ENCODE assay signal across 31 cellular contexts in the genomic region with DNA sequence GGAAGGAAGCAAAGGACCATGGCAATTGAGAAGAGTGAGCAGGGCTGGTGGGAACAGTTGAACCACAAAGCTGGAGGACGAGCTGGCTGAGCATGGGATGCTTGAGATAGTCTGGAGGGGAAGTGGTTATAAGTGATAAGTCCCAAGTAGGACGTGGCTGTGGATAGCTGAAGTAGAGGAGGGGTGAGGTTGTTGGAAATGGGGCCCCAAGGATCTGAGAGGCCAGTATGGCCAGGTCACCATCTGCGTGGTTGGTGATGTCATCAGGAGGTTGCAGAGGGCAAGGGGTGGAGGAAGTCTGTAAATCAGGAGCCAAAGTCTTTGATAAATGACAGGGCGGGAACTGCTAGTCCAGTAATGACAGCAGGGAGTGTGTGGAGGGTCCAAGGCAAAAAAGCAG. TPM values are rescaled to one million over a fixed set of nuclear protein-coding genes. Genes with fewer than 3 reads are reported as not detected.
DNase-seq lines count a peak whose midpoint lies in the region; ATAC-seq, FAIRE-seq and TF ChIP-seq lines count a peak whose summit lies in the region.
"Had no signal": no experiment of that assay in that cellular context is flagged by ENCODE, and none has a peak within 500 bp of the region (broad histone marks: within the 10 kb centered on the region; RNA-seq: fewer than 3 reads in every experiment).

No MANE protein-coding gene starts in this region.

- DNase-seq in HepG2 (ENCODE audit: low spot score) (no peak), right lobe of liver (no peak), OCI-M1 (lab: John Stamatoyannopoulos, UW) (peak; percentile 98), erythroblast (lab: John Stamatoyannopoulos, UW) (peak; percentile 52 to 63), urothelium cell line (ENCODE audit: low spot score) (no peak), kidney glomerular epithelial cell (lab: John Stamatoyannopoulos, UW) (no peak), putamen (ENCODE audit: low spot score) (no peak)
- DNase-seq: activated CD4-positive, alpha-beta T cell treated with anti-CD3 and anti-CD28 coated beads, Interleukin-2, amount 50 U/mL, for 4 hours; activated CD4-positive, CD25-positive, alpha-beta regulatory T cell; activated naive CD4-positive, alpha-beta T cell treated with anti-CD3 and anti-CD28 coated beads, Interleukin-2, amount 10 ng/mL, durations not matched to agents 7 days and 5 days; BE2C; brain microvascular endothelial cell; COR-L47; DMS79 treated with DMSO at 0.1 percent for 48 hours; HFFc6; midbrain; NCI-H1417 treated with DMSO at 0.1 percent for 48 hours; NCI-H345; NCI-H774; PC-3; retina; Right ventricle myocardium superior; stimulated activated CD4-positive, alpha-beta T cell treated with anti-CD3 and anti-CD28 coated beads, Interleukin-2, amount 100 ng/mL, for 24 hours had no signal

- in situ Hi-C loops in HepG2 (cut with HindIII; ENCODE audit: extremely low pct_ligation_motif_present, low pct_unique_long_range_greater_than_20kb), result no loop called here

- ATAC-seq in HepG2 (no peak), right lobe of liver (no peak), GM21576 (IDR thresholded peaks at IDR 0.05; ENCODE audit: unreplicated experiment) (no peak)
- ATAC-seq: PC-3 had no signal

- BruUV-seq in HepG2 (replicated peaks; lab: Mats Ljungman, UMichigan), result no TSS peak

- TF ChIP-seq POLR2A in HepG2 (IDR thresholded peaks at IDR 0.05; ENCODE audit: insufficient read depth in 1 of 2, low read depth in 2 of 2, low read length in 2 of 2), result no peak
- TF ChIP-seq POLR2A in right lobe of liver (IDR thresholded peaks at IDR 0.05), result no peak
- no peak for TF ChIP-seq POLR2A in erythroblast (IDR thresholded peaks at IDR 0.05; ENCODE audit: low read length)

- H3K27me3 ChIP-seq in HepG2 (ENCODE audit: control insufficient read depth in 1 of 2, insufficient read depth in 2 of 2, low read length in 2 of 2) (peaks cover 0 to 11% of the 10 kb centered on the region in 2 experiments; a peak in 1 of 5 replicates), right lobe of liver (no peaks in the 10 kb centered on the region)
- H3K27me3 ChIP-seq: brain microvascular endothelial cell had no signal

- TF ChIP-seq EP300 in HepG2 (IDR thresholded peaks at IDR 0.05; ENCODE audit: low read depth in 2 of 2, low read length in 2 of 2) (no peak), HepG2 (CRISPR knock-in tag; IDR thresholded peaks at IDR 0.05; ENCODE audit: borderline replicate concordance) (no peak)

- H3K9ac ChIP-seq in HepG2 (ENCODE audit: insufficient read depth, low read depth, low read length), result no peak overlapping the region

- TF ChIP-seq CTCF in HepG2 (CRISPR knock-in tag; IDR thresholded peaks at IDR 0.05) (no peak), right lobe of liver (IDR thresholded peaks at IDR 0.05) (no peak)

- H3K27ac ChIP-seq in HepG2 (ENCODE audit: extremely low read length, insufficient read depth, low read length) (no peak overlapping the region), right lobe of liver (no peak overlapping the region)
- H3K27ac ChIP-seq: brain microvascular endothelial cell, HL-60 had no signal

- no peaks in the 10 kb centered on the region for H4K20me1 ChIP-seq in HepG2 (ENCODE audit: insufficient read depth, low read length)

- intact Hi-C loops in HepG2 (cut with micrococcal nuclease; ENCODE audit: unreplicated experiment) (no loop called here), right lobe of liver (cut with DNase I) (no loop called here)

- H3K4me3 ChIP-seq in HepG2 (replicated peaks in 1 of 3; ENCODE audit: insufficient read depth in 1 of 3, low read depth in 2 of 3, low read length in 3 of 3) (no peak overlapping the region), right lobe of liver (no peak overlapping the region)

- POLR2A ChIA-PET in HepG2 (lab: Yijun Ruan, JAX), result no interaction called here

- H3K4me1 ChIP-seq in HepG2 (ENCODE audit: insufficient read depth, low read length) (peaks cover 36% of the 10 kb centered on the region), right lobe of liver (peaks cover 0 to 1% (median 0%) of the 10 kb centered on the region in 4 donors)
- H3K4me1 ChIP-seq: BE2C had no signal

- H3K9me3 ChIP-seq in HepG2 (ENCODE audit: low read length) (no peaks in the 10 kb centered on the region), right lobe of liver (no peaks in the 10 kb centered on the region)
- H3K9me3 ChIP-seq: BE2C had no signal

- no peaks in the 10 kb centered on the region for H3K36me3 ChIP-seq in HepG2 (replicated peaks in 1 of 2; ENCODE audit: control insufficient read depth in 1 of 2, insufficient read depth in 2 of 2, low read length in 2 of 2)
- H3K36me3 ChIP-seq in right lobe of liver, result no peaks in the 10 kb centered on the region
- H3K36me3 ChIP-seq: BE2C, brain microvascular endothelial cell had no signal

- FAIRE-seq in HepG2 (lab: Jason Lieb, UNC) (no peak), urothelium cell line (lab: Jason Lieb, UNC) (peak; percentile 5)
- FAIRE-seq: islet of Langerhans had no signal

- no peaks in the 10 kb centered on the region for H3K79me2 ChIP-seq in HepG2 (ENCODE audit: insufficient read depth, low read length)

- no peak for TF ChIP-seq RAD21 in HepG2 (CRISPR knock-in tag; IDR thresholded peaks at IDR 0.05)

- 16% methylated on average over 4 of the region's 4 CpGs for WGBS in HepG2 (ENCODE audit: low lambda C conversion rate)
- WGBS in right lobe of liver (ENCODE audit: insufficient coverage, low coverage, low lambda C conversion rate, missing lambda C conversion rate), result 40% methylated on average over 4 of the region's 4 CpGs

- no peak overlapping the region for H2AFZ ChIP-seq in HepG2 (ENCODE audit: low read length)

- CTCF ChIA-PET in HepG2 (lab: Yijun Ruan, JAX; ENCODE audit: low intra/inter-chr PET ratio, low total read pairs), result no interaction called here

- H3K4me2 ChIP-seq in HepG2 (ENCODE audit: low read depth, low read length), result no peak overlapping the region

RNA-seq across cellular contexts. Expression of gene REN, which starts 11.0 kb away (rescaled TPM):
- total RNA-seq in HepG2 (2016; rRNA removed; fragmentation: Illumina TruSeq; extraction: Trizol) (not detected in 2 replicates), right lobe of liver (under 1 TPM in 5 of 6 experiments, not detected in 1; 0.25 to 0.44 (median 0.27) TPM)
- total RNA-seq in HepG2 (2016; cell fraction: cytosol; rRNA removed; fragmentation: Illumina TruSeq; extraction: Trizol; ENCODE audit: low read depth), result not detected in 2 replicates
- total RNA-seq in HepG2 (2016; cell fraction: insoluble cytoplasmic fraction; rRNA removed; fragmentation: Illumina TruSeq; extraction: Trizol), result not detected in 2 replicates
- not detected in 2 replicates for total RNA-seq in HepG2 (2016; cell fraction: membrane; rRNA removed; fragmentation: Illumina TruSeq; extraction: Trizol)
- total RNA-seq in HepG2 (2016; cell fraction: nucleus; rRNA removed; fragmentation: Illumina TruSeq; extraction: Trizol), result not detected in 2 replicates
- 0.05 TPM in 1 of 2 replicates, not detected in the other for polyA plus RNA-seq in HepG2 (2011; rRNA removed)
- 0.03 and 0.06 TPM in 2 replicates for polyA plus RNA-seq in HepG2 (2011; cell fraction: cytosol; rRNA removed)
- polyA plus RNA-seq in HepG2 (2011; cell fraction: nucleus; rRNA removed), result 0.12 and 0.21 TPM in 2 replicates
- polyA plus RNA-seq in HepG2 (2012), result not detected in 2 replicates
- polyA plus RNA-seq in HepG2 (2016; cell fraction: cytosol; fragmentation: Illumina TruSeq; extraction: Trizol; ENCODE audit: low read depth), result not detected in 2 replicates
- polyA plus RNA-seq in HepG2 (2016; cell fraction: insoluble cytoplasmic fraction; fragmentation: Illumina TruSeq; extraction: Trizol; ENCODE audit: low read depth), result not detected in 2 replicates
- polyA plus RNA-seq in HepG2 (2016; cell fraction: membrane; fragmentation: Illumina TruSeq; extraction: Trizol; ENCODE audit: low read depth), result not detected in 2 replicates
- polyA plus RNA-seq in HepG2 (2016; cell fraction: nucleus; fragmentation: Illumina TruSeq; extraction: Trizol; ENCODE audit: insufficient read depth, low read depth), result not detected in 2 replicates
- polyA minus RNA-seq in HepG2 (2011; rRNA and poly(A)+ RNA removed; ENCODE audit: low replicate concordance), result not detected in 2 replicates
- polyA minus RNA-seq in HepG2 (2011; cell fraction: cytosol; rRNA and poly(A)+ RNA removed), result not detected in 2 replicates
- polyA minus RNA-seq in HepG2 (2011; cell fraction: nucleus; rRNA and poly(A)+ RNA removed), result not detected in 2 replicates
- total RNA-seq: cerebellum; natural killer cell treated with Interleukin-12 subunit alpha and Interleukin-12 subunit beta and Interleukin-15 and Interleukin-18, amount 100 ng/mL, for 72 hours; osteoblast; Right ventricle myocardium superior had no signal
- polyA plus RNA-seq: IgD-negative memory B cell had no signal

RNA-seq across cellular contexts. Expression of gene KISS1, which starts 19.2 kb away (rescaled TPM):
- 0.80 TPM in 1 of 2 replicates, not detected in the other for total RNA-seq in HepG2 (2016; rRNA removed; fragmentation: Illumina TruSeq; extraction: Trizol)
- 1.4 TPM in 1 of 2 replicates, not detected in the other for total RNA-seq in HepG2 (2016; cell fraction: cytosol; rRNA removed; fragmentation: Illumina TruSeq; extraction: Trizol; ENCODE audit: low read depth)
- total RNA-seq in HepG2 (2016; cell fraction: insoluble cytoplasmic fraction; rRNA removed; fragmentation: Illumina TruSeq; extraction: Trizol), result 0.58 and 1.2 TPM in 2 replicates
- 1.5 TPM in 2 replicates for total RNA-seq in HepG2 (2016; cell fraction: membrane; rRNA removed; fragmentation: Illumina TruSeq; extraction: Trizol)
- total RNA-seq in HepG2 (2016; cell fraction: nucleus; rRNA removed; fragmentation: Illumina TruSeq; extraction: Trizol), result not detected in 2 replicates
- 0.24 and 0.33 TPM in 2 replicates for polyA plus RNA-seq in HepG2 (2011; rRNA removed)
- polyA plus RNA-seq in HepG2 (2011; cell fraction: cytosol; rRNA removed), result 0.21 and 0.93 TPM in 2 replicates
- polyA plus RNA-seq in HepG2 (2011; cell fraction: nucleus; rRNA removed), result 0.76 and 0.81 TPM in 2 replicates
- polyA plus RNA-seq in HepG2 (2012), result not detected in 2 replicates
- 0.86 and 0.96 TPM in 2 replicates for polyA plus RNA-seq in HepG2 (2016; cell fraction: cytosol; fragmentation: Illumina TruSeq; extraction: Trizol; ENCODE audit: low read depth)
- not detected in 2 replicates for polyA plus RNA-seq in HepG2 (2016; cell fraction: insoluble cytoplasmic fraction; fragmentation: Illumina TruSeq; extraction: Trizol; ENCODE audit: low read depth)
- polyA plus RNA-seq in HepG2 (2016; cell fraction: membrane; fragmentation: Illumina TruSeq; extraction: Trizol; ENCODE audit: low read depth), result 0.51 and 0.60 TPM in 2 replicates
- polyA plus RNA-seq in HepG2 (2016; cell fraction: nucleus; fragmentation: Illumina TruSeq; extraction: Trizol; ENCODE audit: insufficient read depth, low read depth), result not detected in 2 replicates
- polyA minus RNA-seq in HepG2 (2011; rRNA and poly(A)+ RNA removed; ENCODE audit: low replicate concordance), result not detected in 2 replicates
- polyA minus RNA-seq in HepG2 (2011; cell fraction: cytosol; rRNA and poly(A)+ RNA removed), result not detected in 2 replicates
- not detected in 2 replicates for polyA minus RNA-seq in HepG2 (2011; cell fraction: nucleus; rRNA and poly(A)+ RNA removed)
- total RNA-seq in right lobe of liver, result 1 to 10 TPM in 1 of 6 experiments, under 1 TPM in 2, not detected in 3; 0.51 to 1.1 (median 0.72) TPM
- total RNA-seq: cerebellum; lower leg skin; natural killer cell treated with Interleukin-12 subunit alpha and Interleukin-12 subunit beta and Interleukin-15 and Interleukin-18, amount 100 ng/mL, for 72 hours; osteoblast; Right ventricle myocardium superior had no signal
- polyA plus RNA-seq: IgD-negative memory B cell had no signal

RNA-seq across cellular contexts. Expression of gene ETNK2, which starts 25.3 kb away (rescaled TPM):
- 35.3 and 42.8 TPM in 2 replicates for total RNA-seq in HepG2 (2016; rRNA removed; fragmentation: Illumina TruSeq; extraction: Trizol)
- 44.9 and 55.4 TPM in 2 replicates for total RNA-seq in HepG2 (2016; cell fraction: cytosol; rRNA removed; fragmentation: Illumina TruSeq; extraction: Trizol; ENCODE audit: low read depth)
- total RNA-seq in HepG2 (2016; cell fraction: insoluble cytoplasmic fraction; rRNA removed; fragmentation: Illumina TruSeq; extraction: Trizol), result 31.7 and 40.5 TPM in 2 replicates
- 91.7 and 102 TPM in 2 replicates for total RNA-seq in HepG2 (2016; cell fraction: membrane; rRNA removed; fragmentation: Illumina TruSeq; extraction: Trizol)
- total RNA-seq in HepG2 (2016; cell fraction: nucleus; rRNA removed; fragmentation: Illumina TruSeq; extraction: Trizol), result 18.1 and 22.1 TPM in 2 replicates
- 15.5 and 23.4 TPM in 2 replicates for polyA plus RNA-seq in HepG2 (2011; rRNA removed)
- polyA plus RNA-seq in HepG2 (2011; cell fraction: cytosol; rRNA removed), result 13.9 and 23.8 TPM in 2 replicates
- polyA plus RNA-seq in HepG2 (2011; cell fraction: nucleus; rRNA removed), result 5.6 and 10.0 TPM in 2 replicates
- polyA plus RNA-seq in HepG2 (2012), result 18.2 and 18.3 TPM in 2 replicates
- polyA plus RNA-seq in HepG2 (2016; cell fraction: cytosol; fragmentation: Illumina TruSeq; extraction: Trizol; ENCODE audit: low read depth), result 63.9 and 73.6 TPM in 2 replicates
- 38.8 and 47.8 TPM in 2 replicates for polyA plus RNA-seq in HepG2 (2016; cell fraction: insoluble cytoplasmic fraction; fragmentation: Illumina TruSeq; extraction: Trizol; ENCODE audit: low read depth)
- 98.0 and 100 TPM in 2 replicates for polyA plus RNA-seq in HepG2 (2016; cell fraction: membrane; fragmentation: Illumina TruSeq; extraction: Trizol; ENCODE audit: low read depth)
- polyA plus RNA-seq in HepG2 (2016; cell fraction: nucleus; fragmentation: Illumina TruSeq; extraction: Trizol; ENCODE audit: insufficient read depth, low read depth), result 24.8 and 26.8 TPM in 2 replicates
- polyA minus RNA-seq in HepG2 (2011; rRNA and poly(A)+ RNA removed; ENCODE audit: low replicate concordance), result 1.9 and 16.9 TPM in 2 replicates
- 6.6 and 10.3 TPM in 2 replicates for polyA minus RNA-seq in HepG2 (2011; cell fraction: cytosol; rRNA and poly(A)+ RNA removed)
- polyA minus RNA-seq in HepG2 (2011; cell fraction: nucleus; rRNA and poly(A)+ RNA removed), result 4.9 and 9.0 TPM in 2 replicates
- total RNA-seq in right lobe of liver, result 100 to 1,000 TPM in 3 of 6 experiments, 10 to 100 TPM in 3; 30.9 to 231 (median 98.9) TPM

RNA-seq across cellular contexts. Expression of gene GOLT1A, which starts 36.7 kb away (rescaled TPM):
- total RNA-seq in HepG2 (2016; rRNA removed; fragmentation: Illumina TruSeq; extraction: Trizol), result 19.4 and 28.0 TPM in 2 replicates
- 29.6 and 30.2 TPM in 2 replicates for total RNA-seq in HepG2 (2016; cell fraction: cytosol; rRNA removed; fragmentation: Illumina TruSeq; extraction: Trizol; ENCODE audit: low read depth)
- 19.8 and 27.6 TPM in 2 replicates for total RNA-seq in HepG2 (2016; cell fraction: insoluble cytoplasmic fraction; rRNA removed; fragmentation: Illumina TruSeq; extraction: Trizol)
- 35.4 and 36.5 TPM in 2 replicates for total RNA-seq in HepG2 (2016; cell fraction: membrane; rRNA removed; fragmentation: Illumina TruSeq; extraction: Trizol)
- 16.8 and 19.9 TPM in 2 replicates for total RNA-seq in HepG2 (2016; cell fraction: nucleus; rRNA removed; fragmentation: Illumina TruSeq; extraction: Trizol)
- 25.8 and 32.8 TPM in 2 replicates for polyA plus RNA-seq in HepG2 (2011; rRNA removed)
- 35.0 and 36.4 TPM in 2 replicates for polyA plus RNA-seq in HepG2 (2011; cell fraction: cytosol; rRNA removed)
- polyA plus RNA-seq in HepG2 (2011; cell fraction: nucleus; rRNA removed), result 42.2 and 45.6 TPM in 2 replicates
- 26.5 and 27.0 TPM in 2 replicates for polyA plus RNA-seq in HepG2 (2012)
- polyA plus RNA-seq in HepG2 (2016; cell fraction: cytosol; fragmentation: Illumina TruSeq; extraction: Trizol; ENCODE audit: low read depth), result 37.9 and 41.7 TPM in 2 replicates
- 21.1 and 24.0 TPM in 2 replicates for polyA plus RNA-seq in HepG2 (2016; cell fraction: insoluble cytoplasmic fraction; fragmentation: Illumina TruSeq; extraction: Trizol; ENCODE audit: low read depth)
- 39.7 and 40.2 TPM in 2 replicates for polyA plus RNA-seq in HepG2 (2016; cell fraction: membrane; fragmentation: Illumina TruSeq; extraction: Trizol; ENCODE audit: low read depth)
- polyA plus RNA-seq in HepG2 (2016; cell fraction: nucleus; fragmentation: Illumina TruSeq; extraction: Trizol; ENCODE audit: insufficient read depth, low read depth), result 35.0 and 45.5 TPM in 2 replicates
- polyA minus RNA-seq in HepG2 (2011; rRNA and poly(A)+ RNA removed; ENCODE audit: low replicate concordance), result 37.1 TPM in 1 of 2 replicates, not detected in the other
- polyA minus RNA-seq in HepG2 (2011; cell fraction: cytosol; rRNA and poly(A)+ RNA removed), result 13.6 and 16.0 TPM in 2 replicates
- polyA minus RNA-seq in HepG2 (2011; cell fraction: nucleus; rRNA and poly(A)+ RNA removed), result 7.2 and 9.8 TPM in 2 replicates
- total RNA-seq in right lobe of liver, result 100 to 1,000 TPM in 1 of 6 experiments, 10 to 100 TPM in 5; 49.4 to 103 (median 74.5) TPM
- total RNA-seq: HFFc6; natural killer cell treated with Interleukin-12 subunit alpha and Interleukin-12 subunit beta and Interleukin-15 and Interleukin-18, amount 100 ng/mL, for 72 hours; osteoblast; Right ventricle myocardium superior had no signal
- polyA plus RNA-seq: IgD-negative memory B cell had no signal

Comparison
In these comparisons a context has a peak if more than half of its experiments do, and no peak if none do; other contexts are left out.
1. DNase-seq: peak in OCI-M1 (single experiment) and erythroblast (2 of 2); none in HepG2 (single experiment), right lobe of liver (0 of 3), urothelium cell line (single experiment), kidney glomerular epithelial cell (single experiment) and putamen (single experiment).